In genomic region chr2:34317797-34318196, GRCh38 we compare ENCODE assay signal across 20 cellular contexts.
A peak's percentile ranks its signal among the peaks of the same experiment; 100 is the strongest.
DNase-seq lines count a peak whose midpoint lies in the region; ATAC-seq, FAIRE-seq and TF ChIP-seq lines count a peak whose summit lies in the region.
"Had no signal": no experiment of that assay in that cellular context is flagged by ENCODE, and none has a peak within 500 bp of the region (broad histone marks: within the 10 kb centered on the region; RNA-seq: fewer than 3 reads in every experiment).

No MANE protein-coding gene starts in this region.

- H3K36me3 ChIP-seq in osteoblast (ENCODE audit: insufficient read depth, low read length) (no peaks in the 10 kb centered on the region), BE2C (no peaks in the 10 kb centered on the region)

- no peaks in the 10 kb centered on the region for H3K4me1 ChIP-seq in osteoblast (ENCODE audit: insufficient read depth, low read length)
- H3K4me1 ChIP-seq in BE2C, result no peaks in the 10 kb centered on the region

- H3K4me3 ChIP-seq in osteoblast (ENCODE audit: insufficient read depth, low read length) (no peak overlapping the region), BE2C (ENCODE audit: low read depth, low read length) (no peak overlapping the region)
- H3K4me3 ChIP-seq: GM23338 had no signal

- H3K79me2 ChIP-seq in osteoblast (ENCODE audit: insufficient read depth, low read length), result no peaks in the 10 kb centered on the region

- no peak for FAIRE-seq in GM12891 (lab: Jason Lieb, UNC)
- FAIRE-seq: G401.6, GM12892 had no signal

- H3K9me3 ChIP-seq in osteoblast (ENCODE audit: low read depth, low read length) (no peaks in the 10 kb centered on the region), BE2C (no peaks in the 10 kb centered on the region)

- no peak overlapping the region for H3K4me2 ChIP-seq in osteoblast (ENCODE audit: insufficient read depth, low read length)
- H3K4me2 ChIP-seq: GM23338 had no signal

- peak; percentile 16 for DNase-seq in left cardiac atrium
- no peak for DNase-seq in Right ventricle myocardium inferior (ENCODE audit: missing footprints)
- DNase-seq in glomerular visceral epithelial cell (ENCODE audit: extremely low spot score), result peak; percentile 9
- DNase-seq in osteoblast (ENCODE audit: insufficient read length, low spot score, missing footprints), result peak; percentile 1
- no peak for DNase-seq in GM12891 (ENCODE audit: insufficient read length, low spot score)
- no peak for DNase-seq in BE2C
- DNase-seq in NOMO-1 treated with DMSO at 0.1 percent for 48 hours (lab: John Stamatoyannopoulos, UW; ENCODE audit: unreplicated experiment), result no peak
- no peak for DNase-seq in HuH-7 (ENCODE audit: low spot score)
- DNase-seq: 8988T; ACHN; C1 segment of cervical spinal cord; Calu3; CD4-positive, alpha-beta T cell; DMS 273 treated with DMSO at 0.1 percent for 48 hours; DMS79 treated with DMSO at 0.1 percent for 48 hours; EL; H7 had no signal

- H3K27ac ChIP-seq in osteoblast (ENCODE audit: low read depth, low read length), result no peak overlapping the region

- H3K27me3 ChIP-seq in osteoblast (ENCODE audit: insufficient read depth, low read length) (no peaks in the 10 kb centered on the region), BE2C (no peaks in the 10 kb centered on the region)

- TF ChIP-seq CTCF in osteoblast (IDR thresholded peaks at IDR 0.05; ENCODE audit: extremely low read depth, low read depth, low read length) (no peak), BE2C (IDR thresholded peaks at IDR 0.05; ENCODE audit: low read depth, low read length) (no peak)

- no peaks in the 10 kb centered on the region for H4K20me1 ChIP-seq in osteoblast (ENCODE audit: insufficient read depth, low read length)

- intact Hi-C loops in left cardiac atrium (cut with DNase I) (no loop called here), Right ventricle myocardium inferior (cut with DNase I) (no loop called here)

- H2AFZ ChIP-seq in osteoblast (ENCODE audit: low read length), result no peak overlapping the region
- H2AFZ ChIP-seq: GM23338 had no signal

- ATAC-seq in left cardiac atrium, result peak in 1 of 2 donors; percentile 15
- no peak for ATAC-seq in Right ventricle myocardium inferior
- ATAC-seq: GM23338 had no signal

- TF ChIP-seq POLR2A in GM12891 (IDR thresholded peaks at IDR 0.05; ENCODE audit: low read depth, low read length), result no peak

TF ChIP-seq in GM12891, 5 proteins besides CTCF, POLR2A, EP300 and RAD21:
- TF ChIP-seq POU2F2 (IDR thresholded peaks at IDR 0.05; ENCODE audit: low read depth, low read length) (no peak), SPI1 (IDR thresholded peaks at IDR 0.05; ENCODE audit: low read depth, low read length) (no peak), POLR2AphosphoS5 (IDR thresholded peaks at IDR 0.05; ENCODE audit: low read depth, low read length) (no peak), TAF1 (IDR thresholded peaks at IDR 0.05; ENCODE audit: low read depth, low read length) (no peak), PAX5 (IDR thresholded peaks at IDR 0.05; ENCODE audit: insufficient read depth, low read length, severe bottlenecking) (no peak)

Comparison
In these comparisons a context has a peak if more than half of its experiments do, and no peak if none do; other contexts are left out.
1. DNase-seq: peak in left cardiac atrium (single experiment), glomerular visceral epithelial cell (single experiment) and osteoblast (single experiment); none in Right ventricle myocardium inferior (single experiment), GM12891 (single experiment), BE2C (single experiment), NOMO-1 treated with DMSO at 0.1 percent for 48 hours (single experiment) and HuH-7 (single experiment).